ENCODE assay signal across 23 cellular contexts in the genomic region with DNA sequence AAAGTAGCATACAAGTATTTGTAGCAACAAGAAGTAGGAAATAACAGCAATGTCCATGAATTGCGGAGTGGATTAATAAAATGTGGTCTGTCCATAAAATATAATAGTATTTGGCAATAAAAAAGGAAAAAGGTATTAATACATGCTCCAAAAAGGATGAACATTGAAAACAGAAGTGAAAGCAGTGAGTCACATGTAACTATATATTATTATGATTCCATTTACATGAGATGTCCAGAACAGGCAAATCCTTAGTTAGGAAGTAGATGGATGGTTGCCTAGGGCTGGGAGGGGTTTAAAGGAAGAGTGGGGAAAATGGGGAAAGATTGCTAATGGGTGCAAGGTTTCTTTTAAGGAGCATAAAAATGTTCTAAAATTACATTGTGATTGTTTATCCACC.
"Had no signal": no experiment of that assay in that cellular context is flagged by ENCODE, and none has a peak within 500 bp of the region (broad histone marks: within the 10 kb centered on the region; RNA-seq: fewer than 3 reads in every experiment).

No MANE protein-coding gene starts in this region.

- H3K4me3 Mint-ChIP-seq: activated CD4-positive, alpha-beta memory T cell treated with anti-CD3 and anti-CD28 coated beads, Interleukin-2, amount 10 ng/mL, durations not matched to agents 7 days and 5 days; activated CD4-positive, alpha-beta T cell treated with anti-CD3 and anti-CD28 coated beads, Interleukin-2, amount 10 ng/mL, durations not matched to agents 7 days and 5 days; activated naive CD4-positive, alpha-beta T cell treated with anti-CD3 and anti-CD28 coated beads, Interleukin-2, amount 50 U/mL, for 24 hours; activated naive CD8-positive, alpha-beta T cell treated with anti-CD3 and anti-CD28 coated beads, Interleukin-2, amount 50 U/mL, for 24 hours; activated T-cell treated with anti-CD3 and anti-CD28 coated beads, Interleukin-2, amount 50 U/mL, for 24 hours; effector memory CD8-positive, alpha-beta T cell; natural killer cell treated with Interleukin-12 subunit alpha and Interleukin-12 subunit beta and Interleukin-15 and Interleukin-18, amount 100 ng/mL, for 72 hours; WTC11 had no signal

- H3K36me3 ChIP-seq: gastrocnemius medialis, right atrium auricular region, tibial nerve had no signal

- H3K4me1 ChIP-seq: gastrocnemius medialis, right atrium auricular region, tibial nerve had no signal

- H3K27ac Mint-ChIP-seq: activated CD4-positive, alpha-beta memory T cell treated with anti-CD3 and anti-CD28 coated beads, Interleukin-2, amount 10 ng/mL, durations not matched to agents 7 days and 5 days; activated CD4-positive, alpha-beta T cell treated with anti-CD3 and anti-CD28 coated beads, Interleukin-2, amount 10 ng/mL, durations not matched to agents 7 days and 5 days; activated naive CD4-positive, alpha-beta T cell treated with anti-CD3 and anti-CD28 coated beads, Interleukin-2, amount 50 U/mL, for 24 hours; activated naive CD8-positive, alpha-beta T cell treated with anti-CD3 and anti-CD28 coated beads, Interleukin-2, amount 50 U/mL, for 24 hours; activated T-cell treated with anti-CD3 and anti-CD28 coated beads, Interleukin-2, amount 50 U/mL, for 24 hours; effector memory CD8-positive, alpha-beta T cell; natural killer cell treated with Interleukin-12 subunit alpha and Interleukin-12 subunit beta and Interleukin-15 and Interleukin-18, amount 100 ng/mL, for 72 hours; WTC11 had no signal

- ATAC-seq: activated naive CD8-positive, alpha-beta T cell treated with anti-CD3 and anti-CD28 coated beads, Interleukin-2, amount 50 U/mL, for 24 hours; effector memory CD8-positive, alpha-beta T cell; gastrocnemius medialis; left cardiac atrium; left ventricle myocardium superior; mucosa of descending colon; natural killer cell treated with Interleukin-12 subunit alpha and Interleukin-12 subunit beta and Interleukin-15 and Interleukin-18, amount 100 ng/mL, for 72 hours; WTC11 had no signal

- H3K27ac ChIP-seq: gastrocnemius medialis, right atrium auricular region, tibial nerve had no signal

- H3K9me3 Mint-ChIP-seq: activated CD4-positive, alpha-beta memory T cell treated with anti-CD3 and anti-CD28 coated beads, Interleukin-2, amount 10 ng/mL, durations not matched to agents 7 days and 5 days; activated CD4-positive, alpha-beta T cell treated with anti-CD3 and anti-CD28 coated beads, Interleukin-2, amount 10 ng/mL, durations not matched to agents 7 days and 5 days; activated naive CD4-positive, alpha-beta T cell treated with anti-CD3 and anti-CD28 coated beads, Interleukin-2, amount 50 U/mL, for 24 hours; activated naive CD8-positive, alpha-beta T cell treated with anti-CD3 and anti-CD28 coated beads, Interleukin-2, amount 50 U/mL, for 24 hours; activated T-cell treated with anti-CD3 and anti-CD28 coated beads, Interleukin-2, amount 50 U/mL, for 24 hours; effector memory CD8-positive, alpha-beta T cell; natural killer cell treated with Interleukin-12 subunit alpha and Interleukin-12 subunit beta and Interleukin-15 and Interleukin-18, amount 100 ng/mL, for 72 hours; WTC11 had no signal

- H3K4me3 ChIP-seq: gastrocnemius medialis, mucosa of descending colon, right atrium auricular region, tibial nerve had no signal

- H3K4me1 Mint-ChIP-seq: activated CD4-positive, alpha-beta memory T cell treated with anti-CD3 and anti-CD28 coated beads, Interleukin-2, amount 10 ng/mL, durations not matched to agents 7 days and 5 days; activated CD4-positive, alpha-beta T cell treated with anti-CD3 and anti-CD28 coated beads, Interleukin-2, amount 10 ng/mL, durations not matched to agents 7 days and 5 days; activated naive CD4-positive, alpha-beta T cell treated with anti-CD3 and anti-CD28 coated beads, Interleukin-2, amount 50 U/mL, for 24 hours; activated naive CD8-positive, alpha-beta T cell treated with anti-CD3 and anti-CD28 coated beads, Interleukin-2, amount 50 U/mL, for 24 hours; WTC11 had no signal

- H3K36me3 Mint-ChIP-seq: activated naive CD4-positive, alpha-beta T cell treated with anti-CD3 and anti-CD28 coated beads, Interleukin-2, amount 50 U/mL, for 24 hours; natural killer cell treated with Interleukin-12 subunit alpha and Interleukin-12 subunit beta and Interleukin-15 and Interleukin-18, amount 100 ng/mL, for 72 hours; WTC11 had no signal

- H3K27me3 ChIP-seq: right atrium auricular region, tibial nerve had no signal

- H3K9me3 ChIP-seq: gastrocnemius medialis, mucosa of descending colon, right atrium auricular region, tibial nerve had no signal

- DNase-seq: activated CD4-positive, alpha-beta memory T cell treated with anti-CD3 and anti-CD28 coated beads, Interleukin-2, amount 10 ng/mL, durations not matched to agents 7 days and 5 days; activated CD4-positive, alpha-beta T cell treated with anti-CD3 and anti-CD28 coated beads for 1 hour; activated CD4-positive, alpha-beta T cell treated with anti-CD3 and anti-CD28 coated beads, Interleukin-2, amount 10 ng/mL, durations not matched to agents 7 days and 5 days; activated CD8-positive, alpha-beta memory T cell treated with anti-CD3 and anti-CD28 coated beads, Interleukin-2, amount 50 U/mL, for 48 hours; activated gamma-delta T cell treated with Interleukin-2 at 50 U/mL for 16 hours; activated naive CD8-positive, alpha-beta T cell treated with anti-CD3 and anti-CD28 coated beads, Interleukin-2, amount 50 U/mL, for 24 hours; activated T-cell treated with anti-CD3 and anti-CD28 coated beads, Interleukin-2, amount 50 U/mL, for 24 hours; amygdala; caudate nucleus; cortex of kidney; effector memory CD8-positive, alpha-beta T cell; gastrocnemius medialis; glutamatergic neuron; left cardiac atrium; left ventricle myocardium superior; mucosa of descending colon; stimulated activated CD4-positive, alpha-beta T cell treated with anti-CD3 and anti-CD28 coated beads, Interleukin-15, amount 100 ng/mL, for 24 hours; stimulated activated naive CD4-positive, alpha-beta T cell had no signal
